Comparison of ENCODE assay signal across 1 cellular context in genomic region chr15:77034620-77035467, GRCh38.
TF ChIP-seq lines count a peak whose summit lies in the region.

No MANE protein-coding gene starts in this region.

TF ChIP-seq in HCT116, 20 proteins besides CTCF, POLR2A, EP300 and RAD21:
- TF ChIP-seq SIN3A (IDR thresholded peaks at IDR 0.05; ENCODE audit: low read depth) (no peak), TCF7L2 (IDR thresholded peaks at IDR 0.05; ENCODE audit: borderline replicate concordance, extremely low read depth, insufficient read depth, insufficient read length) (no peak), CBX3 (IDR thresholded peaks at IDR 0.05; ENCODE audit: low read depth) (no peak), JUND (IDR thresholded peaks at IDR 0.05) (no peak), SP1 (IDR thresholded peaks at IDR 0.05; ENCODE audit: low read depth) (no peak), ZBTB33 (IDR thresholded peaks at IDR 0.05; ENCODE audit: extremely low read depth, insufficient replicate concordance, low read length) (no peak), EGR1 (IDR thresholded peaks at IDR 0.05; ENCODE audit: low read depth) (no peak), FOSL1 (IDR thresholded peaks at IDR 0.05; ENCODE audit: low read depth) (no peak), POLR2AphosphoS5 (IDR thresholded peaks at IDR 0.05; ENCODE audit: low read depth, low read length) (no peak), YY1 (IDR thresholded peaks at IDR 0.05; ENCODE audit: extremely low read depth, insufficient replicate concordance, low read depth, low read length) (no peak), CEBPB (IDR thresholded peaks at IDR 0.05; ENCODE audit: low read depth) (no peak)
